8 cellular contexts compared by ENCODE assay signal in genomic region chr1:202464153-202464742, GRCh38.
DNase-seq lines count a peak whose midpoint lies in the region; ATAC-seq and TF ChIP-seq lines count a peak whose summit lies in the region.
"Not testable (repeated sequence)": the region's sequence is repeated elsewhere in the genome, so short reads cannot be mapped to it uniquely, and the experiment has no call there.

No MANE protein-coding gene starts in this region.

- not testable (repeated sequence) for H3K9me3 ChIP-seq in AG04450 (ENCODE audit: control insufficient read depth, insufficient read depth, low read length)

- not testable (repeated sequence) for H3K27me3 Mint-ChIP-seq in activated B cell treated with CpG ODN at 0.5 μM for 24 hours

- H3K36me3 ChIP-seq in GM06990 (ENCODE audit: control insufficient read depth, insufficient read depth, low read length); kidney epithelial cell (ENCODE audit: control insufficient read depth, insufficient read depth, low read length): not testable (repeated sequence)

- ATAC-seq in activated B cell treated with CpG ODN at 0.5 μM for 24 hours (ENCODE audit: low read depth): peak; percentile 58

- CTCF ChIA-PET in AG04450 (lab: Charles Lee) (interaction anchor here (0.5 to 2.7 kb wide), 32 partner anchors 12 to 264 kb away, joined by 3 to 83 read pairs (median 4); partner anchors contain the start of gene SYT2), activated B cell treated with CpG ODN at 0.5 μM for 24 hours (lab: Charles Lee) (interaction anchor here (0.7 to 3.4 kb wide), 10 partner anchors 105 to 261 kb away, joined by 3 to 39 read pairs (median 4); no protein-coding TSS in a partner anchor)

- not testable (repeated sequence) for H3K4me3 ChIP-seq in AG04450 (ENCODE audit: low read depth, low read length); GM06990 (replicated peaks; ENCODE audit: low read depth, low read length); LNCaP clone FGC (ENCODE audit: low read depth, low read length); epithelial cell of proximal tubule (ENCODE audit: low read depth, low read length); kidney epithelial cell (ENCODE audit: low read depth, low read length)

- not testable (repeated sequence) for H3K4me1 Mint-ChIP-seq in activated B cell treated with CpG ODN at 0.5 μM for 24 hours

- intact Hi-C loops in activated B cell treated with CpG ODN at 0.5 μM for 24 hours (cut with micrococcal nuclease): loop anchor here (1.0 to 2.0 kb wide), 4 partner anchors 107 to 535 kb away; no protein-coding TSS in a partner anchor

- POLR2A ChIA-PET in AG04450 (lab: Yijun Ruan, JAX); activated B cell treated with CpG ODN at 0.5 μM for 24 hours (lab: Charles Lee): not testable (repeated sequence)

- not testable (repeated sequence) for H3K27ac Mint-ChIP-seq in activated B cell treated with CpG ODN at 0.5 μM for 24 hours

- not testable (repeated sequence) for H3K36me3 Mint-ChIP-seq in activated B cell treated with CpG ODN at 0.5 μM for 24 hours (ENCODE audit: low read depth)

- DNase-seq in AG04450 (ENCODE audit: low read depth, low spot score): peak; percentile 37
- not testable (repeated sequence) for DNase-seq in GM06990 (ENCODE audit: extremely low read depth, insufficient read length); activated B cell treated with CpG ODN at 0.5 μM for 24 hours; epithelial cell of proximal tubule (ENCODE audit: low read depth); kidney epithelial cell (ENCODE audit: low read depth)
- peak; percentile 37 for DNase-seq in LNCaP clone FGC (ENCODE audit: low read depth)
- peak; percentile 64 for DNase-seq in NCI-H82 treated with DMSO at 0.1 percent for 48 hours (lab: John Stamatoyannopoulos, UW; ENCODE audit: unreplicated experiment)
- peak; percentile 80 for DNase-seq in pons (ENCODE audit: low spot score)

- H3K9me3 Mint-ChIP-seq in activated B cell treated with CpG ODN at 0.5 μM for 24 hours: not testable (repeated sequence)

- TF ChIP-seq CTCF in AG04450 (IDR thresholded peaks at IDR 0.05; ENCODE audit: low read depth, low read length) (peak; percentile 50), GM06990 (IDR thresholded peaks at IDR 0.05; ENCODE audit: insufficient read depth, low read length, poor library complexity, severe bottlenecking) (peak; percentile 40), LNCaP clone FGC (IDR thresholded peaks at IDR 0.05; ENCODE audit: control insufficient read depth, extremely low read depth, insufficient read depth) (peak; percentile 63), epithelial cell of proximal tubule (conservative IDR thresholded peaks at IDR 0.05; ENCODE audit: low read depth, low read length) (peak; percentile 53), kidney epithelial cell (IDR thresholded peaks at IDR 0.05; ENCODE audit: insufficient read depth, low read length, poor library complexity, severe bottlenecking) (peak; percentile 46)
- TF ChIP-seq CTCF in activated B cell treated with CpG ODN at 0.5 μM for 24 hours (IDR thresholded peaks at IDR 0.05): not testable (repeated sequence)

- not testable (repeated sequence) for H3K27ac ChIP-seq in AG04450 (ENCODE audit: low read depth, low read length)

- H3K4me3 Mint-ChIP-seq in activated B cell treated with CpG ODN at 0.5 μM for 24 hours: not testable (repeated sequence)

- H3K27me3 ChIP-seq in AG04450 (ENCODE audit: control insufficient read depth, insufficient read depth, low read length); GM06990 (replicated peaks; ENCODE audit: control insufficient read depth, insufficient read depth, low read length); kidney epithelial cell (ENCODE audit: control insufficient read depth, insufficient read depth, low read length): not testable (repeated sequence)
